Comparison of ENCODE assay signal across 18 cellular contexts in the genomic region with DNA sequence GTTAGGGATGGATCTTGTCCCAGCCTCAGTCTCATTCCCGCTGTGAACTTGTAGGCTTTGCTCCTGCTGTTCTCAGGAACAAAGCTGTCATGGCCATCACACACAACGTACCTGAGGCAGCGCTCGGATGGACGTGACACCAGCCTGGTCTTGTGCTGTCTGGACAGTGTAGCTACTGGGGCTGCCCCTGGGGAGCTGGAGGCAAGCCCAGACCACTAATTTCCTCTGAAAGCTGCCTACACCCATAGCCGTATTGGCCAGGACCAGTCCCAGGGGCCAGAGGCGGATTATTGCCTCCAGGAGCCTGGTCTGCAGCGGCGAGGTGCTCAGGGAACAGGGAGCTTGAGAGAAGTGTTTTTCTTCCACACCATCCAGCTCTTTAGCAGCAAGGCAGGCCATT. TPM values are rescaled to one million over a fixed set of nuclear protein-coding genes. Genes with fewer than 3 reads are reported as not detected.
DNase-seq lines count a peak whose midpoint lies in the region; ATAC-seq, FAIRE-seq and TF ChIP-seq lines count a peak whose summit lies in the region.
"Had no signal": no experiment of that assay in that cellular context is flagged by ENCODE, and none has a peak within 500 bp of the region (broad histone marks: within the 10 kb centered on the region; RNA-seq: fewer than 3 reads in every experiment).

No MANE protein-coding gene starts in this region.

- CTCF ChIA-PET in GM12878 (lab: Yijun Ruan, JAX), result no interaction called here

- POLR2A ChIA-PET in GM12878 (lab: Charles Lee), result interaction anchor here (0.6 kb wide), 1 partner anchor 694 kb away, joined by 5 read pairs; no protein-coding TSS in a partner anchor

- H3K9me3 ChIP-seq in cardiac muscle cell (ENCODE audit: low read depth) (no peaks in the 10 kb centered on the region), right atrium auricular region (no peaks in the 10 kb centered on the region), GM12878 (replicated peaks; ENCODE audit: control insufficient read depth, insufficient read depth, low read length) (no peaks in the 10 kb centered on the region), right cardiac atrium (ENCODE audit: control insufficient read depth, low read length) (no peaks in the 10 kb centered on the region), sigmoid colon (no peaks in the 10 kb centered on the region)

- no peak for TF ChIP-seq CTCF in cardiac muscle cell (IDR thresholded peaks at IDR 0.05; ENCODE audit: low read depth, low read length)
- TF ChIP-seq CTCF in right atrium auricular region (IDR thresholded peaks at IDR 0.05), result no peak
- no peak for TF ChIP-seq CTCF in GM12878 (IDR thresholded peaks at IDR 0.05 in 2 of 3, conservative IDR thresholded peaks at IDR 0.05 in 1 of 3; ENCODE audit: control insufficient read depth in 2 of 3, extremely low read depth in 1 of 3, insufficient read depth in 1 of 3, low read depth in 3 of 3, low read length in 3 of 3)
- TF ChIP-seq CTCF in sigmoid colon (IDR thresholded peaks at IDR 0.05), result no peak

- no peaks in the 10 kb centered on the region for H3K27me3 Mint-ChIP-seq in T-helper 2 cell treated with Interferon-gamma antibody and Interleukin-4, amounts not matched to agents 5 μg/mL and 100 μg/mL, for 36 hours (ENCODE audit: low read depth)
- H3K27me3 Mint-ChIP-seq: CD4-positive, CD25-positive, alpha-beta regulatory T cell had no signal

- H3K27me3 ChIP-seq in cardiac muscle cell (no peaks in the 10 kb centered on the region), right atrium auricular region (no peaks in the 10 kb centered on the region), GM12878 (replicated peaks in 1 of 2; ENCODE audit: control insufficient read depth in 2 of 2, insufficient read depth in 2 of 2, low read length in 1 of 2) (no peaks in the 10 kb centered on the region), right cardiac atrium (ENCODE audit: control insufficient read depth, insufficient read depth) (no peaks in the 10 kb centered on the region), sigmoid colon (no peaks in the 10 kb centered on the region)

- no peak overlapping the region for H3K4me2 ChIP-seq in GM12878 (ENCODE audit: control insufficient read depth, insufficient read depth)
- H3K4me2 ChIP-seq: KMS-11 had no signal

- peaks cover 35% of the 10 kb centered on the region for H3K36me3 Mint-ChIP-seq in T-helper 2 cell treated with Interferon-gamma antibody and Interleukin-4, amounts not matched to agents 5 μg/mL and 100 μg/mL, for 36 hours (ENCODE audit: low read depth)

- H3K9me3 Mint-ChIP-seq in T-helper 2 cell treated with Interferon-gamma antibody and Interleukin-4, amounts not matched to agents 5 μg/mL and 100 μg/mL, for 36 hours, result no peaks in the 10 kb centered on the region
- H3K9me3 Mint-ChIP-seq: CD4-positive, CD25-positive, alpha-beta regulatory T cell had no signal

- no peak for ATAC-seq in GM12878
- ATAC-seq in right cardiac atrium, result peak; percentile 20 to 33
- ATAC-seq: PC-3 had no signal

- FAIRE-seq in GM12878 (lab: Jason Lieb, UNC), result no peak
- FAIRE-seq: GM12892, GM19239 had no signal

- no peak overlapping the region for H3K4me3 ChIP-seq in cardiac muscle cell
- H3K4me3 ChIP-seq in right atrium auricular region, result no peak overlapping the region
- H3K4me3 ChIP-seq in GM12878, result no peak overlapping the region
- no peak overlapping the region for H3K4me3 ChIP-seq in right cardiac atrium (ENCODE audit: low read length)
- no peak overlapping the region for H3K4me3 ChIP-seq in sigmoid colon
- H3K4me3 ChIP-seq: GM23248 had no signal

- H3K4me1 ChIP-seq in cardiac muscle cell (ENCODE audit: low read depth) (peaks cover 21% of the 10 kb centered on the region), right atrium auricular region (no peaks in the 10 kb centered on the region), GM12878 (ENCODE audit: control insufficient read depth, insufficient read depth, low read length) (no peaks in the 10 kb centered on the region), right cardiac atrium (ENCODE audit: control insufficient read depth, insufficient read depth, low read length) (no peaks in the 10 kb centered on the region), sigmoid colon (no peaks in the 10 kb centered on the region)

- TF ChIP-seq EP300 in GM12878 (IDR thresholded peaks at IDR 0.05; ENCODE audit: borderline replicate concordance in 1 of 2, control insufficient read depth in 1 of 2, low read depth in 2 of 2, low read length in 2 of 2) (no peak), sigmoid colon (IDR thresholded peaks at IDR 0.05) (no peak)

- no peaks in the 10 kb centered on the region for H3K79me2 ChIP-seq in GM12878 (ENCODE audit: control insufficient read depth, insufficient read depth, low read length)

- no peak overlapping the region for H3K4me3 Mint-ChIP-seq in T-helper 2 cell treated with Interferon-gamma antibody and Interleukin-4, amounts not matched to agents 5 μg/mL and 100 μg/mL, for 36 hours
- H3K4me3 Mint-ChIP-seq: CD4-positive, CD25-positive, alpha-beta regulatory T cell had no signal

- H3K36me3 ChIP-seq in cardiac muscle cell (peaks cover 41% of the 10 kb centered on the region), right atrium auricular region (peaks cover 61% of the 10 kb centered on the region), GM12878 (ENCODE audit: control insufficient read depth in 2 of 2, insufficient read depth in 2 of 2, low read length in 1 of 2) (peaks cover 19 to 32% of the 10 kb centered on the region in 2 experiments), sigmoid colon (peaks cover 25 to 78% (median 34%) of the 10 kb centered on the region in 4 donors)

- peak; percentile 53; the same call in 1 of the 2 replicates for TF ChIP-seq POLR2A in GM12878 (IDR thresholded peaks at IDR 0.05; ENCODE audit: low read depth, low read length)
- TF ChIP-seq POLR2A in sigmoid colon (IDR thresholded peaks at IDR 0.05), result no peak
- no peak for TF ChIP-seq POLR2A in erythroblast (IDR thresholded peaks at IDR 0.05; ENCODE audit: low read length)

- intact Hi-C loops in GM12878 (cut with micrococcal nuclease; ENCODE audit: unreplicated experiment), result no loop called here
- intact Hi-C loops in right cardiac atrium (cut with DNase I), result no loop called here
- intact Hi-C loops in sigmoid colon (cut with DNase I), result no loop called here

- no peaks in the 10 kb centered on the region for H3K4me1 Mint-ChIP-seq in T-helper 2 cell treated with Interferon-gamma antibody and Interleukin-4, amounts not matched to agents 5 μg/mL and 100 μg/mL, for 36 hours (ENCODE audit: low read depth)

- H4K20me1 ChIP-seq in GM12878 (ENCODE audit: control insufficient read depth, insufficient read depth), result no peaks in the 10 kb centered on the region

- no peak for TF ChIP-seq RAD21 in GM12878 (IDR thresholded peaks at IDR 0.05; ENCODE audit: insufficient read depth, low read depth, low read length)

- RAD21 ChIA-PET in GM12878 (lab: Charles Lee; ENCODE audit: unreplicated experiment), result no interaction called here

- no peak overlapping the region for H3K9ac ChIP-seq in GM12878 (ENCODE audit: control insufficient read depth, insufficient read depth, low read length)
- H3K9ac ChIP-seq: GM23248, KMS-11 had no signal

- WGBS in GM12878 (ENCODE audit: insufficient coverage, insufficient replicate concordance, low lambda C conversion rate, missing lambda C conversion rate), result 79% methylated on average over 9 of the region's 9 CpGs
- 64% methylated on average over 9 of the region's 9 CpGs for WGBS in right cardiac atrium
- 89 to 93% methylated on average over 9 of the region's 9 CpGs for WGBS in sigmoid colon, 2 donors

- BruUV-seq in GM12878 (replicated peaks; lab: Mats Ljungman, UMichigan), result no TSS peak

- no peak overlapping the region for H2AFZ ChIP-seq in GM12878 (ENCODE audit: control insufficient read depth, low read depth, low read length)
- H2AFZ ChIP-seq: GM23248 had no signal

- peak overlapping the region; percentile 70 for H3K27ac ChIP-seq in cardiac muscle cell
- no peak overlapping the region for H3K27ac ChIP-seq in right atrium auricular region
- no peak overlapping the region for H3K27ac ChIP-seq in GM12878 (ENCODE audit: control insufficient read depth, insufficient read depth)
- H3K27ac ChIP-seq in right cardiac atrium (ENCODE audit: low read length), result no peak overlapping the region
- no peak overlapping the region for H3K27ac ChIP-seq in sigmoid colon
- H3K27ac ChIP-seq: GM23248, KMS-11 had no signal

- H3K27ac Mint-ChIP-seq in T-helper 2 cell treated with Interferon-gamma antibody and Interleukin-4, amounts not matched to agents 5 μg/mL and 100 μg/mL, for 36 hours, result no peak overlapping the region
- H3K27ac Mint-ChIP-seq: CD4-positive, CD25-positive, alpha-beta regulatory T cell had no signal

- SMC1A ChIA-PET in GM12878 (lab: Charles Lee; ENCODE audit: uncharacterized antibody, unreplicated experiment), result no interaction called here

- in situ Hi-C loops in GM12878 (cut with MboI), result loop anchor here (25.0 kb wide), 1 partner anchor 361 kb away; no protein-coding TSS in a partner anchor

- no peak for DNase-seq in cardiac muscle cell (ENCODE audit: low read depth in 1 of 2, low spot score in 1 of 2)
- no peak for DNase-seq in right atrium auricular region (ENCODE audit: low spot score)
- DNase-seq in GM12878 (ENCODE audit: low read depth, low spot score), result no peak
- no peak for DNase-seq in right cardiac atrium
- peak; percentile 56 for DNase-seq in sigmoid colon
- no peak for DNase-seq in ecto neural progenitor cell (ENCODE audit: low spot score)
- no peak for DNase-seq in T-helper 2 cell treated with Interferon-gamma antibody and Interleukin-4, amounts not matched to agents 5 μg/mL and 100 μg/mL, for 36 hours (ENCODE audit: low spot score)
- DNase-seq in erythroblast (lab: John Stamatoyannopoulos, UW), result no peak
- DNase-seq: AML-193; Calu3; CD4-positive, CD25-positive, alpha-beta regulatory T cell; DMS79; GM23248; NCI-H1092; PC-3 had no signal

RNA-seq across cellular contexts. Expression of a gene that starts 11.7 kb away (rescaled TPM):
- total RNA-seq in cardiac muscle cell, result 37.4 and 38.4 TPM in 2 replicates
- 103 and 107 TPM in 2 replicates for polyA plus RNA-seq in cardiac muscle cell
- total RNA-seq in right atrium auricular region, result 10 to 100 TPM; 16.4 to 17.6 TPM
- total RNA-seq in GM12878 (2013; cell fraction: nucleolus; rRNA removed), result 28.1 and 32.6 TPM in 2 replicates
- total RNA-seq in GM12878 (2014; rRNA removed), result 36.1 and 39.9 TPM in 2 replicates
- 48.1 and 53.3 TPM in 2 replicates for total RNA-seq in GM12878 (2014; rRNA removed; fragmentation: Illumina TruSeq; extraction: Trizol)
- 31.8 and 34.1 TPM in 2 replicates for total RNA-seq in GM12878 (2021)
- polyA plus RNA-seq in GM12878 (2011; ENCODE audit: low read depth), result 73.0 TPM
- 116 and 141 TPM in 2 replicates for polyA plus RNA-seq in GM12878 (2011; rRNA removed)
- 72.8 and 80.4 TPM in 2 replicates for polyA plus RNA-seq in GM12878 (2011; cell fraction: cytosol; rRNA removed)
- polyA plus RNA-seq in GM12878 (2011; cell fraction: nucleus; rRNA removed), result 36.5 and 50.1 TPM in 2 replicates
- polyA plus RNA-seq in GM12878 (2012), result 45.6 and 56.0 TPM in 2 replicates
- polyA plus RNA-seq in GM12878 (2014; fragmentation: Illumina TruSeq; extraction: Trizol), result 44.8 and 48.5 TPM in 2 replicates
- polyA plus RNA-seq in GM12878 (2014; fragmentation: Nextera tagmentation; extraction: Ambion mirVana), result 100 to 1,000 TPM; 110 to 128 TPM
- polyA plus RNA-seq in GM12878 (2014; rRNA removed), result 37.8 and 38.7 TPM in 2 replicates
- polyA plus RNA-seq in GM12878 (2016; fragmentation: Nextera tagmentation; extraction: Ambion mirVana), result 10 to 100 TPM; 62.7 to 66.9 TPM
- 41.3 and 43.3 TPM in 2 replicates for polyA minus RNA-seq in GM12878 (2011; rRNA and poly(A)+ RNA removed)
- polyA minus RNA-seq in GM12878 (2011; cell fraction: cytosol; rRNA and poly(A)+ RNA removed), result 6.7 and 9.5 TPM in 2 replicates
- polyA minus RNA-seq in GM12878 (2011; cell fraction: nucleus; rRNA and poly(A)+ RNA removed), result 10.8 and 18.0 TPM in 2 replicates
- total RNA-seq in right cardiac atrium, result 10 to 100 TPM; 17.7 to 24.0 (median 23.6) TPM
- polyA plus RNA-seq in right cardiac atrium, result 32.3 TPM
- 10 to 100 TPM; 31.0 to 59.9 (median 44.9) TPM for total RNA-seq in sigmoid colon
- polyA plus RNA-seq in sigmoid colon, result 10 to 100 TPM; 49.9 to 60.7 (median 51.8) TPM

RNA-seq across cellular contexts. Expression of a gene that starts 36.5 kb away (rescaled TPM):
- 26.7 and 50.8 TPM in 2 replicates for total RNA-seq in cardiac muscle cell
- polyA plus RNA-seq in cardiac muscle cell, result 21.0 and 28.9 TPM in 2 replicates
- total RNA-seq in right atrium auricular region, result 10 to 100 TPM in 1 of 2 donors, 1 to 10 TPM in 1; 8.2 to 12.8 TPM
- total RNA-seq in GM12878 (2013; cell fraction: nucleolus; rRNA removed), result 272 and 301 TPM in 2 replicates
- 94.1 and 99.9 TPM in 2 replicates for total RNA-seq in GM12878 (2014; rRNA removed)
- 62.5 and 63.8 TPM in 2 replicates for total RNA-seq in GM12878 (2014; rRNA removed; fragmentation: Illumina TruSeq; extraction: Trizol)
- 72.1 and 94.0 TPM in 2 replicates for total RNA-seq in GM12878 (2021)
- polyA plus RNA-seq in GM12878 (2011; ENCODE audit: low read depth), result 31.7 TPM
- polyA plus RNA-seq in GM12878 (2011; rRNA removed), result 39.7 and 71.7 TPM in 2 replicates
- polyA plus RNA-seq in GM12878 (2011; cell fraction: cytosol; rRNA removed), result 70.5 and 91.2 TPM in 2 replicates
- polyA plus RNA-seq in GM12878 (2011; cell fraction: nucleus; rRNA removed), result 584 and 632 TPM in 2 replicates
- 30.5 and 32.5 TPM in 2 replicates for polyA plus RNA-seq in GM12878 (2012)
- polyA plus RNA-seq in GM12878 (2014; fragmentation: Illumina TruSeq; extraction: Trizol), result 59.1 and 76.8 TPM in 2 replicates
- 10 to 100 TPM; 11.4 to 12.2 TPM for polyA plus RNA-seq in GM12878 (2014; fragmentation: Nextera tagmentation; extraction: Ambion mirVana)
- 103 and 109 TPM in 2 replicates for polyA plus RNA-seq in GM12878 (2014; rRNA removed)
- 10 to 100 TPM; 39.9 to 45.4 TPM for polyA plus RNA-seq in GM12878 (2016; fragmentation: Nextera tagmentation; extraction: Ambion mirVana)
- 103 and 116 TPM in 2 replicates for polyA minus RNA-seq in GM12878 (2011; rRNA and poly(A)+ RNA removed)
- 27.9 and 44.6 TPM in 2 replicates for polyA minus RNA-seq in GM12878 (2011; cell fraction: cytosol; rRNA and poly(A)+ RNA removed)
- polyA minus RNA-seq in GM12878 (2011; cell fraction: nucleus; rRNA and poly(A)+ RNA removed), result 149 and 242 TPM in 2 replicates
- total RNA-seq in right cardiac atrium, result 10 to 100 TPM; 15.3 to 21.4 (median 18.4) TPM
- polyA plus RNA-seq in right cardiac atrium, result 10.7 TPM
- 10 to 100 TPM; 49.9 to 67.2 (median 59.5) TPM for total RNA-seq in sigmoid colon
- 10 to 100 TPM; 19.2 to 60.6 (median 20.3) TPM for polyA plus RNA-seq in sigmoid colon

RNA-seq across cellular contexts. Expression of a gene that starts 36.6 kb away (rescaled TPM):
- total RNA-seq in cardiac muscle cell (2.3 and 5.8 TPM in 2 replicates), right atrium auricular region (1 to 10 TPM; 2.8 to 3.9 TPM), GM12878 (2014; rRNA removed) (11.4 and 11.8 TPM in 2 replicates), GM12878 (2014; rRNA removed; fragmentation: Illumina TruSeq; extraction: Trizol) (11.1 and 12.3 TPM in 2 replicates), GM12878 (2021) (12.9 and 15.3 TPM in 2 replicates), right cardiac atrium (1 to 10 TPM; 3.7 to 8.4 (median 4.4) TPM), sigmoid colon (1 to 10 TPM; 1.7 to 3.9 (median 3.0) TPM)
- polyA plus RNA-seq in cardiac muscle cell (10.4 and 11.8 TPM in 2 replicates), GM12878 (2011; rRNA removed) (13.6 and 15.1 TPM in 2 replicates), GM12878 (2014; fragmentation: Illumina TruSeq; extraction: Trizol) (21.5 and 26.1 TPM in 2 replicates), GM12878 (2014; fragmentation: Nextera tagmentation; extraction: Ambion mirVana) (1 to 10 TPM; 6.0 to 9.5 TPM), GM12878 (2014; rRNA removed) (13.7 and 13.9 TPM in 2 replicates), GM12878 (2016; fragmentation: Nextera tagmentation; extraction: Ambion mirVana) (10 to 100 TPM; 24.4 to 31.5 TPM), right cardiac atrium (3.5 TPM), sigmoid colon (1 to 10 TPM; 2.4 to 8.6 (median 4.6) TPM)
- total RNA-seq in GM12878 (2013; cell fraction: nucleolus; rRNA removed), result 7.9 and 10.7 TPM in 2 replicates
- 9.9 TPM for polyA plus RNA-seq in GM12878 (2011; ENCODE audit: low read depth)
- polyA plus RNA-seq in GM12878 (2011; cell fraction: cytosol; rRNA removed), result 7.4 and 7.6 TPM in 2 replicates
- 3.3 and 4.4 TPM in 2 replicates for polyA plus RNA-seq in GM12878 (2011; cell fraction: nucleus; rRNA removed)
- polyA plus RNA-seq in GM12878 (2012), result 6.6 and 9.8 TPM in 2 replicates
- 2.8 and 3.5 TPM in 2 replicates for polyA minus RNA-seq in GM12878 (2011; rRNA and poly(A)+ RNA removed)
- polyA minus RNA-seq in GM12878 (2011; cell fraction: cytosol; rRNA and poly(A)+ RNA removed), result 2.1 and 3.1 TPM in 2 replicates
- 3.7 and 5.7 TPM in 2 replicates for polyA minus RNA-seq in GM12878 (2011; cell fraction: nucleus; rRNA and poly(A)+ RNA removed)

RNA-seq across cellular contexts. Expression of a gene that starts 46.6 kb away (rescaled TPM):
- total RNA-seq in cardiac muscle cell (33.2 and 54.3 TPM in 2 replicates), right atrium auricular region (10 to 100 TPM; 26.7 to 30.1 TPM), GM12878 (2014; rRNA removed) (46.7 and 54.2 TPM in 2 replicates), GM12878 (2014; rRNA removed; fragmentation: Illumina TruSeq; extraction: Trizol) (61.5 and 62.2 TPM in 2 replicates), GM12878 (2021) (49.9 and 54.4 TPM in 2 replicates), right cardiac atrium (10 to 100 TPM; 44.3 to 51.6 (median 46.6) TPM), sigmoid colon (10 to 100 TPM; 57.4 to 62.2 (median 59.2) TPM)
- polyA plus RNA-seq in cardiac muscle cell (48.1 and 63.2 TPM in 2 replicates), GM12878 (2011; rRNA removed) (75.2 and 82.0 TPM in 2 replicates), GM12878 (2014; fragmentation: Illumina TruSeq; extraction: Trizol) (72.3 and 85.6 TPM in 2 replicates), GM12878 (2014; fragmentation: Nextera tagmentation; extraction: Ambion mirVana) (10 to 100 TPM; 36.3 to 36.4 TPM), GM12878 (2014; rRNA removed) (51.3 and 53.3 TPM in 2 replicates), GM12878 (2016; fragmentation: Nextera tagmentation; extraction: Ambion mirVana) (10 to 100 TPM; 40.2 to 41.3 TPM), right cardiac atrium (36.2 TPM), sigmoid colon (10 to 100 TPM; 43.5 to 55.3 (median 51.7) TPM)
- total RNA-seq in GM12878 (2013; cell fraction: nucleolus; rRNA removed), result 121 and 134 TPM in 2 replicates
- 33.7 TPM for polyA plus RNA-seq in GM12878 (2011; ENCODE audit: low read depth)
- polyA plus RNA-seq in GM12878 (2011; cell fraction: cytosol; rRNA removed), result 58.5 and 61.0 TPM in 2 replicates
- polyA plus RNA-seq in GM12878 (2011; cell fraction: nucleus; rRNA removed), result 94.2 and 94.6 TPM in 2 replicates
- polyA plus RNA-seq in GM12878 (2012), result 38.7 and 52.0 TPM in 2 replicates
- polyA minus RNA-seq in GM12878 (2011; rRNA and poly(A)+ RNA removed), result 76.2 and 103 TPM in 2 replicates
- 12.8 and 20.0 TPM in 2 replicates for polyA minus RNA-seq in GM12878 (2011; cell fraction: cytosol; rRNA and poly(A)+ RNA removed)
- 30.2 and 49.7 TPM in 2 replicates for polyA minus RNA-seq in GM12878 (2011; cell fraction: nucleus; rRNA and poly(A)+ RNA removed)
